1 cellular context compared by ENCODE assay signal in genomic region chr3:58422756-58423324, GRCh38.
TF ChIP-seq lines count a peak whose summit lies in the region.

No MANE protein-coding gene starts in this region.

TF ChIP-seq in GM23338, 12 proteins besides CTCF, POLR2A, EP300 and RAD21 (continued from another document):
- no peak for TF ChIP-seq ZNF462 (CRISPR knock-in tag; IDR thresholded peaks at IDR 0.05)
- TF ChIP-seq EZH2phosphoT487 (IDR thresholded peaks at IDR 0.05; ENCODE audit: unreplicated experiment), result no peak
